8 cellular contexts compared by ENCODE assay signal in genomic region chr2:231671617-231672350, GRCh38. TPM values are rescaled to one million over a fixed set of nuclear protein-coding genes. Genes with fewer than 3 reads are reported as not detected.
DNase-seq lines count a peak whose midpoint lies in the region; ATAC-seq and TF ChIP-seq lines count a peak whose summit lies in the region.

No MANE protein-coding gene starts in this region.

- H3K4me1 ChIP-seq in mucosa of descending colon (ENCODE audit: low read depth): peaks cover 58% of the 10 kb centered on the region

- intact Hi-C loops in mucosa of descending colon (cut with DNase I, micrococcal nuclease): loop anchor here in 1 of 2 donors (5.0 kb wide), 1 partner anchor 59 kb away; no protein-coding TSS in a partner anchor

- ATAC-seq in GM21529 (IDR thresholded peaks at IDR 0.05; ENCODE audit: unreplicated experiment) (peak; percentile 49), mucosa of descending colon (peak; percentile 32), HG02884 (IDR thresholded peaks at IDR 0.05; ENCODE audit: unreplicated experiment) (no peak)

- H3K9me3 ChIP-seq in mucosa of descending colon: no peaks in the 10 kb centered on the region

- H3K36me3 ChIP-seq in mucosa of descending colon (ENCODE audit: low read depth): no peaks in the 10 kb centered on the region

- TF ChIP-seq CTCF in GM10266 (IDR thresholded peaks at IDR 0.05; ENCODE audit: control insufficient read depth, insufficient read depth, low read depth, missing control alignments): no peak
- no peak for TF ChIP-seq CTCF in mucosa of descending colon (IDR thresholded peaks at IDR 0.05)

- no peak overlapping the region for H3K4me3 ChIP-seq in mucosa of descending colon

- peak; percentile 61 for DNase-seq in GM10266 (ENCODE audit: extremely low spot score)
- DNase-seq in NCI-H526 (lab: John Stamatoyannopoulos, UW): peak; percentile 66 to 86
- DNase-seq in mucosa of descending colon: peak; percentile 72 to 86 (median 77)
- no peak for DNase-seq in MV-4-11 (lab: John Stamatoyannopoulos, UW)
- DNase-seq in activated CD4-positive, alpha-beta T cell treated with anti-CD3 and anti-CD28 coated beads, Interleukin-2, amount 50 U/mL, for 4 hours: no peak
- DNase-seq in activated CD4-positive, CD25-positive, alpha-beta regulatory T cell treated with anti-CD3 and anti-CD28 coated beads, Interleukin-2, amount 50 U/mL, for 72 hours: no peak

RNA-seq across cellular contexts. Expression of gene PTMA, which starts 36.5 kb away (rescaled TPM):
- total RNA-seq in mucosa of descending colon: 1,000 to 10,000 TPM in 1 of 3 donors, 100 to 1,000 TPM in 2; 838 to 1,158 (median 963) TPM

Comparison
In these comparisons a context has a peak if more than half of its experiments do, and no peak if none do; other contexts are left out.
1. DNase-seq: peak in GM10266 (single experiment), NCI-H526 (2 of 2) and mucosa of descending colon (3 of 3); none in MV-4-11 (single experiment), activated CD4-positive, alpha-beta T cell treated with anti-CD3 and anti-CD28 coated beads, Interleukin-2, amount 50 U/mL, for 4 hours (0 of 2) and activated CD4-positive, CD25-positive, alpha-beta regulatory T cell treated with anti-CD3 and anti-CD28 coated beads, Interleukin-2, amount 50 U/mL, for 72 hours (single experiment).